8 cellular contexts compared by ENCODE assay signal in the genomic region with DNA sequence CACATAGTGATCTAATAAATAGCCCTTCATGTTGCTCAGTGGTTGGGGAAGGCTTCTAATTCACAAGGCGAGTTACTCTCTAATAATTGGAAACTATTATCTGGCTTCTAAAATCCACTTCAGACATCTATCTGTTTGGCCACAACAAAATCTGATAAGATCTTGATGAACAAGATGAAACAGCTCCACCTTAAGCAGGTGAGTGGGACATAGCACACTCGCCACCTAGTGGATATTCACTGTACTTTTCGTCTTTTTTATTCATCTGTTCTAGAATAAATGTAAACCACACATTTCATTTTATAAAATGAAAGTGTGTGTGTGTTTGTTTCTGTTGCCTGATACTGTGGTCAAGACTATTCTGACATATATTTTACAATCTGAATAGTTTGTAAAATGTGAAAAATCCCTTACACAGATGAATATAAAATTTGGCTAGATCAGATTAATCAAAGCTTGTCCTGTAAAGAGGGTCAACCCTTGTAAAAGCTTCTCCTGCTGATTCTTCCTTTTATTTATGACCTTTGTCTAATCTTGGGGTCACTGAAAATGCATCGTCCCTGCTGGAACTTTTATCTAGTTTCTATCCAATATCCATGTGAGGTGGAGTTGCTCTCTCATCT. TPM values are rescaled to one million over a fixed set of nuclear protein-coding genes. Genes with fewer than 3 reads are reported as not detected.
DNase-seq lines count a peak whose midpoint lies in the region; ATAC-seq, FAIRE-seq and TF ChIP-seq lines count a peak whose summit lies in the region.

No MANE protein-coding gene starts in this region.

- no peaks in the 10 kb centered on the region for H3K9me3 ChIP-seq in DND-41 (ENCODE audit: insufficient read depth, low read length, severe bottlenecking)
- no peaks in the 10 kb centered on the region for H3K9me3 ChIP-seq in naive thymus-derived CD4-positive, alpha-beta T cell (ENCODE audit: control insufficient read depth in 2 of 3, low read length in 3 of 3)

- no peaks in the 10 kb centered on the region for H3K79me2 ChIP-seq in DND-41 (ENCODE audit: insufficient read depth, low read length)

- no peak overlapping the region for H3K27ac ChIP-seq in DND-41 (ENCODE audit: low read length)
- H3K27ac ChIP-seq in naive thymus-derived CD4-positive, alpha-beta T cell (ENCODE audit: low read depth, low read length) = no peak overlapping the region

- no peaks in the 10 kb centered on the region for H3K36me3 Mint-ChIP-seq in naive thymus-derived CD4-positive, alpha-beta T cell
- no peaks in the 10 kb centered on the region for H3K36me3 Mint-ChIP-seq in activated CD4-positive, alpha-beta T cell treated with anti-CD3 and anti-CD28 coated beads, Interleukin-2, amount 10 ng/mL, durations not matched to agents 7 days and 5 days (ENCODE audit: low read depth)

- intact Hi-C loops in naive thymus-derived CD4-positive, alpha-beta T cell (cut with micrococcal nuclease) = loop anchor here in 1 of 2 donors (1.0 kb wide), 1 partner anchor 1352 kb away; no protein-coding TSS in a partner anchor

- FAIRE-seq in colon (lab: Jason Lieb, UNC) = peak; percentile 5

- H3K4me3 ChIP-seq in DND-41 (ENCODE audit: low read depth in 1 of 2, low read length in 2 of 2) = no peak overlapping the region
- H3K4me3 ChIP-seq in naive thymus-derived CD4-positive, alpha-beta T cell (ENCODE audit: low read length) = no peak overlapping the region

- DNase-seq in DND-41 (peak; percentile 4), NCI-H526 (lab: John Stamatoyannopoulos, UW) (peak; percentile 32 to 65), mesenteric fat pad (ENCODE audit: low spot score) (no peak)
- DNase-seq in naive thymus-derived CD4-positive, alpha-beta T cell = peak in 4 of 9 donors; percentile 3 to 33 (median 16)
- DNase-seq in activated CD4-positive, alpha-beta T cell treated with anti-CD3 and anti-CD28 coated beads, Interleukin-2, amount 10 ng/mL, durations not matched to agents 7 days and 5 days = no peak

- H3K27ac Mint-ChIP-seq in naive thymus-derived CD4-positive, alpha-beta T cell = no peak overlapping the region
- no peak overlapping the region for H3K27ac Mint-ChIP-seq in activated CD4-positive, alpha-beta T cell treated with anti-CD3 and anti-CD28 coated beads, Interleukin-2, amount 10 ng/mL, durations not matched to agents 7 days and 5 days

- no peaks in the 10 kb centered on the region for H4K20me1 ChIP-seq in DND-41 (ENCODE audit: insufficient read depth, low read length)

- H3K36me3 ChIP-seq in DND-41 (ENCODE audit: insufficient read depth, low read length) = no peaks in the 10 kb centered on the region
- no peaks in the 10 kb centered on the region for H3K36me3 ChIP-seq in naive thymus-derived CD4-positive, alpha-beta T cell (ENCODE audit: control insufficient read depth in 2 of 3, insufficient read depth in 3 of 3, low read length in 3 of 3)

- no peaks in the 10 kb centered on the region for H3K27me3 ChIP-seq in DND-41 (ENCODE audit: insufficient read depth, low read length, poor library complexity)
- H3K27me3 ChIP-seq in naive thymus-derived CD4-positive, alpha-beta T cell (ENCODE audit: control insufficient read depth in 2 of 2, insufficient read depth in 2 of 2, low read length in 2 of 2) = no peaks in the 10 kb centered on the region

- no peak overlapping the region for H2AFZ ChIP-seq in DND-41 (ENCODE audit: low read depth, low read length)

- no peak overlapping the region for H3K4me2 ChIP-seq in DND-41 (ENCODE audit: insufficient read depth, low read length)

- POLR2A ChIA-PET in naive thymus-derived CD4-positive, alpha-beta T cell (lab: Charles Lee) = interaction anchor here (0.5 kb wide), 1 partner anchor 17 kb away, joined by 3 read pairs; no protein-coding TSS in a partner anchor
- POLR2A ChIA-PET in activated CD4-positive, alpha-beta T cell treated with anti-CD3 and anti-CD28 coated beads, Interleukin-2, amount 10 ng/mL, durations not matched to agents 7 days and 5 days (lab: Charles Lee) = no interaction called here

- peak; percentile 75 for TF ChIP-seq CTCF in DND-41 (IDR thresholded peaks at IDR 0.05; ENCODE audit: borderline replicate concordance, extremely low read depth, low read length, poor library complexity, severe bottlenecking)

- CTCF ChIA-PET in naive thymus-derived CD4-positive, alpha-beta T cell (lab: Charles Lee) = interaction anchor here (0.6 to 1.2 kb wide), 2 partner anchors 10 to 1054 kb away, joined by 3 read pairs; no protein-coding TSS in a partner anchor
- CTCF ChIA-PET in activated CD4-positive, alpha-beta T cell treated with anti-CD3 and anti-CD28 coated beads, Interleukin-2, amount 10 ng/mL, durations not matched to agents 7 days and 5 days (lab: Charles Lee) = no interaction called here

- no peaks in the 10 kb centered on the region for H3K4me1 Mint-ChIP-seq in naive thymus-derived CD4-positive, alpha-beta T cell
- H3K4me1 Mint-ChIP-seq in activated CD4-positive, alpha-beta T cell treated with anti-CD3 and anti-CD28 coated beads, Interleukin-2, amount 10 ng/mL, durations not matched to agents 7 days and 5 days = no peaks in the 10 kb centered on the region

- no peak overlapping the region for H3K4me3 Mint-ChIP-seq in naive thymus-derived CD4-positive, alpha-beta T cell
- no peak overlapping the region for H3K4me3 Mint-ChIP-seq in activated CD4-positive, alpha-beta T cell treated with anti-CD3 and anti-CD28 coated beads, Interleukin-2, amount 10 ng/mL, durations not matched to agents 7 days and 5 days

- ATAC-seq in DND-41 (ENCODE audit: insufficient read depth, low read depth) (peak; percentile 62; the same call in 2 of the 3 replicates), GM19467 (IDR thresholded peaks at IDR 0.05; ENCODE audit: unreplicated experiment) (peak; percentile 91), HG03432 (IDR thresholded peaks at IDR 0.05; ENCODE audit: unreplicated experiment) (peak; percentile 93)
- peak; percentile 48 for ATAC-seq in naive thymus-derived CD4-positive, alpha-beta T cell

- peaks cover 0 to 5% (median 0%) of the 10 kb centered on the region in 5 donors for H3K27me3 Mint-ChIP-seq in naive thymus-derived CD4-positive, alpha-beta T cell
- H3K27me3 Mint-ChIP-seq in activated CD4-positive, alpha-beta T cell treated with anti-CD3 and anti-CD28 coated beads, Interleukin-2, amount 10 ng/mL, durations not matched to agents 7 days and 5 days = no peaks in the 10 kb centered on the region

- H3K4me1 ChIP-seq in DND-41 (ENCODE audit: insufficient read depth, low read length) = no peaks in the 10 kb centered on the region
- H3K4me1 ChIP-seq in naive thymus-derived CD4-positive, alpha-beta T cell (ENCODE audit: control insufficient read depth in 2 of 2, insufficient read depth in 2 of 2, low read length in 2 of 2) = no peaks in the 10 kb centered on the region

- H3K9me3 Mint-ChIP-seq in naive thymus-derived CD4-positive, alpha-beta T cell = peaks cover 0 to 4% (median 0%) of the 10 kb centered on the region in 11 donors
- no peaks in the 10 kb centered on the region for H3K9me3 Mint-ChIP-seq in activated CD4-positive, alpha-beta T cell treated with anti-CD3 and anti-CD28 coated beads, Interleukin-2, amount 10 ng/mL, durations not matched to agents 7 days and 5 days

- H3K9ac ChIP-seq in DND-41 (ENCODE audit: low read depth, low read length) = no peak overlapping the region

RNA-seq across cellular contexts. Expression of a gene that starts 26.5 kb away (rescaled TPM):
- total RNA-seq in naive thymus-derived CD4-positive, alpha-beta T cell = under 1 TPM in 4 of 5 experiments, not detected in 1; 0.11 to 0.48 (median 0.29) TPM
- polyA plus RNA-seq in naive thymus-derived CD4-positive, alpha-beta T cell = under 1 TPM in 1 of 2 donors, not detected in 1; 0.02 TPM
- total RNA-seq in activated CD4-positive, alpha-beta T cell treated with anti-CD3 and anti-CD28 coated beads, Interleukin-2, amount 10 ng/mL, durations not matched to agents 7 days and 5 days = not detected
- total RNA-seq in mesenteric fat pad = 1.3 TPM

Comparison
In these comparisons a context has a peak if more than half of its experiments do, and no peak if none do; other contexts are left out.
1. DNase-seq: peak in DND-41 (single experiment) and NCI-H526 (2 of 2); none in activated CD4-positive, alpha-beta T cell treated with anti-CD3 and anti-CD28 coated beads, Interleukin-2, amount 10 ng/mL, durations not matched to agents 7 days and 5 days (single experiment) and mesenteric fat pad (single experiment).
2. Peak in every context shown above with its lines, with median percentiles within 50 percentile points of each other: ATAC-seq.